Comparison of ENCODE assay signal across 8 cellular contexts in genomic region chr12:62123721-62124203, GRCh38.
DNase-seq lines count a peak whose midpoint lies in the region; ATAC-seq and TF ChIP-seq lines count a peak whose summit lies in the region.

No MANE protein-coding gene starts in this region.

- CTCF ChIA-PET in A673 (lab: Charles Lee) (interaction anchor here (0.7 kb wide), 1 partner anchor 797 kb away, joined by 3 read pairs; no protein-coding TSS in a partner anchor), GM10248 (lab: Yijun Ruan, JAX) (interaction anchor here (0.7 to 2.9 kb wide), 8 partner anchors 8 to 60 kb away, joined by 3 to 14 read pairs (median 4); no protein-coding TSS in a partner anchor), activated B cell treated with CpG ODN at 0.5 μM for 24 hours (lab: Charles Lee) (interaction anchor here (0.6 to 0.7 kb wide), 2 partner anchors 207 to 1989 kb away, joined by 3 to 4 read pairs; no protein-coding TSS in a partner anchor)

- H3K4me1 ChIP-seq in A673 (ENCODE audit: insufficient read depth, low read length, poor library complexity, severe bottlenecking) (peaks cover 14% of the 10 kb centered on the region), neutrophil (ENCODE audit: control insufficient read depth in 1 of 2, insufficient read depth in 1 of 2, low read depth in 1 of 2, low read length in 1 of 2) (no peaks in the 10 kb centered on the region)

- DNase-seq in A673 (ENCODE audit: low spot score) (peak; percentile 71), GM10248 (ENCODE audit: extremely low spot score) (peak; percentile 16), NCI-H146 treated with DMSO at 0.1 percent for 48 hours (lab: John Stamatoyannopoulos, UW; ENCODE audit: unreplicated experiment) (peak; percentile 12), activated B cell treated with CpG ODN at 0.5 μM for 24 hours (no peak), epidermal melanocyte (ENCODE audit: insufficient read length, low spot score) (peak; percentile 22)
- no peak for DNase-seq in effector CD8-positive, alpha-beta T cell (lab: John Stamatoyannopoulos, UW)

- H3K4me3 ChIP-seq in A673 (ENCODE audit: low read depth, low read length, poor library complexity, severe bottlenecking) (no peak overlapping the region), neutrophil (ENCODE audit: low read depth in 1 of 2, low read length in 1 of 2) (no peak overlapping the region)

- H3K36me3 ChIP-seq in A673 (ENCODE audit: insufficient read depth, low read length, poor library complexity, severe bottlenecking): no peaks in the 10 kb centered on the region
- no peaks in the 10 kb centered on the region for H3K36me3 ChIP-seq in neutrophil

- H3K27ac Mint-ChIP-seq in activated B cell treated with CpG ODN at 0.5 μM for 24 hours: no peak overlapping the region

- H3K27me3 Mint-ChIP-seq in activated B cell treated with CpG ODN at 0.5 μM for 24 hours: peaks cover 5% of the 10 kb centered on the region

- H3K4me3 Mint-ChIP-seq in activated B cell treated with CpG ODN at 0.5 μM for 24 hours: no peak overlapping the region

- intact Hi-C loops in A673 (cut with micrococcal nuclease; ENCODE audit: unreplicated experiment) (loop anchor here (10.0 kb wide), 2 partner anchors 119 to 1439 kb away; no protein-coding TSS in a partner anchor), activated B cell treated with CpG ODN at 0.5 μM for 24 hours (cut with micrococcal nuclease) (loop anchor here (2.0 kb wide), 1 partner anchor 69 kb away; a partner anchor contains a TSS)

- H3K36me3 Mint-ChIP-seq in activated B cell treated with CpG ODN at 0.5 μM for 24 hours (ENCODE audit: low read depth): no peaks in the 10 kb centered on the region

- H3K27me3 ChIP-seq in A673 (replicated peaks; ENCODE audit: insufficient read depth, low read depth, low read length, poor library complexity): no peaks in the 10 kb centered on the region
- no peaks in the 10 kb centered on the region for H3K27me3 ChIP-seq in neutrophil

- H3K27ac ChIP-seq in A673 (ENCODE audit: low read depth, low read length, poor library complexity, severe bottlenecking) (no peak overlapping the region), neutrophil (no peak overlapping the region)

- no peaks in the 10 kb centered on the region for H3K9me3 Mint-ChIP-seq in activated B cell treated with CpG ODN at 0.5 μM for 24 hours

- no TSS peak for BruUV-seq in A673 (replicated peaks; lab: Mats Ljungman, UMichigan)

- H3K9me3 ChIP-seq in A673 (ENCODE audit: low read depth, low read length, poor library complexity, severe bottlenecking) (no peaks in the 10 kb centered on the region), neutrophil (no peaks in the 10 kb centered on the region)

- ATAC-seq in HG02588 (IDR thresholded peaks at IDR 0.05; ENCODE audit: unreplicated experiment): peak; percentile 88
- ATAC-seq in activated B cell treated with CpG ODN at 0.5 μM for 24 hours (ENCODE audit: low read depth): peak; percentile 52

- POLR2A ChIA-PET in A673 (lab: Charles Lee; ENCODE audit: low non-redundant PET) (no interaction called here), GM10248 (lab: Yijun Ruan, JAX) (no interaction called here), activated B cell treated with CpG ODN at 0.5 μM for 24 hours (lab: Charles Lee) (no interaction called here)

- H3K4me1 Mint-ChIP-seq in activated B cell treated with CpG ODN at 0.5 μM for 24 hours: no peaks in the 10 kb centered on the region

- TF ChIP-seq CTCF in A673 (conservative IDR thresholded peaks at IDR 0.05; ENCODE audit: low read depth, low read length): peak; percentile 84
- TF ChIP-seq CTCF in GM10248 (IDR thresholded peaks at IDR 0.05; ENCODE audit: control extremely low read depth, extremely low read depth, low read depth, missing control alignments): peak; percentile 68
- no peak for TF ChIP-seq CTCF in activated B cell treated with CpG ODN at 0.5 μM for 24 hours (IDR thresholded peaks at IDR 0.05)
- peak; percentile 71 for TF ChIP-seq CTCF in neutrophil (IDR thresholded peaks at IDR 0.05)

Comparison
In these comparisons a context has a peak if more than half of its experiments do, and no peak if none do; other contexts are left out.
1. DNase-seq: peak in A673 (single experiment), GM10248 (single experiment), NCI-H146 treated with DMSO at 0.1 percent for 48 hours (single experiment) and epidermal melanocyte (single experiment); none in activated B cell treated with CpG ODN at 0.5 μM for 24 hours (single experiment) and effector CD8-positive, alpha-beta T cell (single experiment).